8 cellular contexts compared by ENCODE assay signal in genomic region chr4:116303736-116304188, GRCh38.
"Had no signal": no experiment of that assay in that cellular context is flagged by ENCODE, and none has a peak within 500 bp of the region (broad histone marks: within the 10 kb centered on the region; RNA-seq: fewer than 3 reads in every experiment).

No MANE protein-coding gene starts in this region.

- ATAC-seq: GM12878 had no signal

- FAIRE-seq: G401.6, GM12878, GM12891, GM12892, GM18507, GM19239 had no signal

- DNase-seq: GDM1, GF-D8 had no signal

- H3K4me3 ChIP-seq: GM12878 had no signal
